In the genomic region with DNA sequence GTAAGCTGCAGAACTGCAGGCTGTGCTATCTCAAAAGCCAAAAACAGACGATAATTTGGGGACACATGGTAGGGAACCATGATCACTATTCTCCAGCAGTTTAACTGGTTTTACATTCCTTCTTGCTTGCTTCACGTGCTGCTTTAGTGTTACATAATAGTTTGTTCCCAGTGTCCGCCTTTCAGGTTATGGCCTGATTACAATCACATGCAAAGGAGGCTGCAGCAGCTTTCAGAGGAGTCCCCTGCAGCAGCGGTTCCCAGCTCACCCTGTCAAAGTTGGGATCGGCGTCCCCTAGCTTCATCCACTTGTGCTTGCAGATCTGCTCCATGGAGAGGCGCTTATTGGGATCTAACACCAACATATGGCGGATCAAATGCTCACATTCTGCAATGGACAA, we compare ENCODE assay signal across 1 cellular context.
TF ChIP-seq lines count a peak whose summit lies in the region.

No MANE protein-coding gene starts in this region.

TF ChIP-seq in GM23338, 12 proteins besides CTCF, POLR2A, EP300 and RAD21 (continued from another document):
- TF ChIP-seq, protein P1, sequence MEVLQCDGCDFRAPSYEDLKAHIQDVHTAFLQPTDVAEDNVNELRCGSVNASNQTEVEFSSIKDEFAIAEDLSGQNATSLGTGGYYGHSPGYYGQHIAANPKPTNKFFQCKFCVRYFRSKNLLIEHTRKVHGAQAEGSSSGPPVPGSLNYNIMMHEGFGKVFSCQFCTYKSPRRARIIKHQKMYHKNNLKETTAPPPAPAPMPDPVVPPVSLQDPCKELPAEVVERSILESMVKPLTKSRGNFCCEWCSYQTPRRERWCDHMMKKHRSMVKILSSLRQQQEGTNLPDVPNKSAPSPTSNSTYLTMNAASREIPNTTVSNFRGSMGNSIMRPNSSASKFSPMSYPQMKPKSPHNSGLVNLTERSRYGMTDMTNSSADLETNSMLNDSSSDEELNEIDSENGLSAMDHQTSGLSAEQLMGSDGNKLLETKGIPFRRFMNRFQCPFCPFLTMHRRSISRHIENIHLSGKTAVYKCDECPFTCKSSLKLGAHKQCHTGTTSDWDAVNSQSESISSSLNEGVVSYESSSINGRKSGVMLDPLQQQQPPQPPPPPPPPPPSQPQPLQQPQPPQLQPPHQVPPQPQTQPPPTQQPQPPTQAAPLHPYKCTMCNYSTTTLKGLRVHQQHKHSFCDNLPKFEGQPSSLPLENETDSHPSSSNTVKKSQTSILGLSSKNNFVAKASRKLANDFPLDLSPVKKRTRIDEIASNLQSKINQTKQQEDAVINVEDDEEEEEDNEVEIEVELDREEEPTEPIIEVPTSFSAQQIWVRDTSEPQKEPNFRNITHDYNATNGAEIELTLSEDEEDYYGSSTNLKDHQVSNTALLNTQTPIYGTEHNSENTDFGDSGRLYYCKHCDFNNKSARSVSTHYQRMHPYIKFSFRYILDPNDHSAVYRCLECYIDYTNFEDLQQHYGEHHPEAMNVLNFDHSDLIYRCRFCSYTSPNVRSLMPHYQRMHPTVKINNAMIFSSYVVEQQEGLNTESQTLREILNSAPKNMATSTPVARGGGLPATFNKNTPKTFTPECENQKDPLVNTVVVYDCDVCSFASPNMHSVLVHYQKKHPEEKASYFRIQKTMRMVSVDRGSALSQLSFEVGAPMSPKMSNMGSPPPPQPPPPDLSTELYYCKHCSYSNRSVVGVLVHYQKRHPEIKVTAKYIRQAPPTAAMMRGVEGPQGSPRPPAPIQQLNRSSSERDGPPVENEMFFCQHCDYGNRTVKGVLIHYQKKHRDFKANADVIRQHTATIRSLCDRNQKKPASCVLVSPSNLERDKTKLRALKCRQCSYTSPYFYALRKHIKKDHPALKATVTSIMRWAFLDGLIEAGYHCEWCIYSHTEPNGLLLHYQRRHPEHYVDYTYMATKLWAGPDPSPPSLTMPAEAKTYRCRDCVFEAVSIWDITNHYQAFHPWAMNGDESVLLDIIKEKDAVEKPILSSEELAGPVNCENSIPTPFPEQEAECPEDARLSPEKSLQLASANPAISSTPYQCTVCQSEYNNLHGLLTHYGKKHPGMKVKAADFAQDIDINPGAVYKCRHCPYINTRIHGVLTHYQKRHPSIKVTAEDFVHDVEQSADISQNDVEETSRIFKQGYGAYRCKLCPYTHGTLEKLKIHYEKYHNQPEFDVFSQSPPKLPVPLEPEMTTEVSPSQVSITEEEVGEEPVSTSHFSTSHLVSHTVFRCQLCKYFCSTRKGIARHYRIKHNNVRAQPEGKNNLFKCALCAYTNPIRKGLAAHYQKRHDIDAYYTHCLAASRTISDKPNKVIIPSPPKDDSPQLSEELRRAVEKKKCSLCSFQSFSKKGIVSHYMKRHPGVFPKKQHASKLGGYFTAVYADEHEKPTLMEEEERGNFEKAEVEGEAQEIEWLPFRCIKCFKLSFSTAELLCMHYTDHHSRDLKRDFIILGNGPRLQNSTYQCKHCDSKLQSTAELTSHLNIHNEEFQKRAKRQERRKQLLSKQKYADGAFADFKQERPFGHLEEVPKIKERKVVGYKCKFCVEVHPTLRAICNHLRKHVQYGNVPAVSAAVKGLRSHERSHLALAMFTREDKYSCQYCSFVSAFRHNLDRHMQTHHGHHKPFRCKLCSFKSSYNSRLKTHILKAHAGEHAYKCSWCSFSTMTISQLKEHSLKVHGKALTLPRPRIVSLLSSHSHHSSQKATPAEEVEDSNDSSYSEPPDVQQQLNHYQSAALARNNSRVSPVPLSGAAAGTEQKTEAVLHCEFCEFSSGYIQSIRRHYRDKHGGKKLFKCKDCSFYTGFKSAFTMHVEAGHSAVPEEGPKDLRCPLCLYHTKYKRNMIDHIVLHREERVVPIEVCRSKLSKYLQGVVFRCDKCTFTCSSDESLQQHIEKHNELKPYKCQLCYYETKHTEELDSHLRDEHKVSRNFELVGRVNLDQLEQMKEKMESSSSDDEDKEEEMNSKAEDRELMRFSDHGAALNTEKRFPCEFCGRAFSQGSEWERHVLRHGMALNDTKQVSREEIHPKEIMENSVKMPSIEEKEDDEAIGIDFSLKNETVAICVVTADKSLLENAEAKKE (CRISPR knock-in tag; IDR thresholded peaks at IDR 0.05) = no peak
- TF ChIP-seq ZNF114 (CRISPR knock-in tag; IDR thresholded peaks at IDR 0.05) (no peak), EZH2 (IDR thresholded peaks at IDR 0.05; ENCODE audit: low read depth, unreplicated experiment) (no peak), STAT1 (IDR thresholded peaks at IDR 0.05; ENCODE audit: unreplicated experiment) (no peak), EZH2phosphoT487 (IDR thresholded peaks at IDR 0.05; ENCODE audit: unreplicated experiment) (no peak), ZNF331 (CRISPR knock-in tag; IDR thresholded peaks at IDR 0.05; ENCODE audit: low read depth) (no peak), POLR2AphosphoS5 (IDR thresholded peaks at IDR 0.05; ENCODE audit: low read depth) (no peak), CREB1 (CRISPR knock-in tag; IDR thresholded peaks at IDR 0.05; ENCODE audit: low read depth) (no peak), NANOG (IDR thresholded peaks at IDR 0.05; ENCODE audit: borderline replicate concordance) (no peak)
- TF ChIP-seq, protein P2, sequence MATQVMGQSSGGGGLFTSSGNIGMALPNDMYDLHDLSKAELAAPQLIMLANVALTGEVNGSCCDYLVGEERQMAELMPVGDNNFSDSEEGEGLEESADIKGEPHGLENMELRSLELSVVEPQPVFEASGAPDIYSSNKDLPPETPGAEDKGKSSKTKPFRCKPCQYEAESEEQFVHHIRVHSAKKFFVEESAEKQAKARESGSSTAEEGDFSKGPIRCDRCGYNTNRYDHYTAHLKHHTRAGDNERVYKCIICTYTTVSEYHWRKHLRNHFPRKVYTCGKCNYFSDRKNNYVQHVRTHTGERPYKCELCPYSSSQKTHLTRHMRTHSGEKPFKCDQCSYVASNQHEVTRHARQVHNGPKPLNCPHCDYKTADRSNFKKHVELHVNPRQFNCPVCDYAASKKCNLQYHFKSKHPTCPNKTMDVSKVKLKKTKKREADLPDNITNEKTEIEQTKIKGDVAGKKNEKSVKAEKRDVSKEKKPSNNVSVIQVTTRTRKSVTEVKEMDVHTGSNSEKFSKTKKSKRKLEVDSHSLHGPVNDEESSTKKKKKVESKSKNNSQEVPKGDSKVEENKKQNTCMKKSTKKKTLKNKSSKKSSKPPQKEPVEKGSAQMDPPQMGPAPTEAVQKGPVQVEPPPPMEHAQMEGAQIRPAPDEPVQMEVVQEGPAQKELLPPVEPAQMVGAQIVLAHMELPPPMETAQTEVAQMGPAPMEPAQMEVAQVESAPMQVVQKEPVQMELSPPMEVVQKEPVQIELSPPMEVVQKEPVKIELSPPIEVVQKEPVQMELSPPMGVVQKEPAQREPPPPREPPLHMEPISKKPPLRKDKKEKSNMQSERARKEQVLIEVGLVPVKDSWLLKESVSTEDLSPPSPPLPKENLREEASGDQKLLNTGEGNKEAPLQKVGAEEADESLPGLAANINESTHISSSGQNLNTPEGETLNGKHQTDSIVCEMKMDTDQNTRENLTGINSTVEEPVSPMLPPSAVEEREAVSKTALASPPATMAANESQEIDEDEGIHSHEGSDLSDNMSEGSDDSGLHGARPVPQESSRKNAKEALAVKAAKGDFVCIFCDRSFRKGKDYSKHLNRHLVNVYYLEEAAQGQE (IDR thresholded peaks at IDR 0.05; ENCODE audit: unreplicated experiment) = no peak
- TF ChIP-seq, protein P3, sequence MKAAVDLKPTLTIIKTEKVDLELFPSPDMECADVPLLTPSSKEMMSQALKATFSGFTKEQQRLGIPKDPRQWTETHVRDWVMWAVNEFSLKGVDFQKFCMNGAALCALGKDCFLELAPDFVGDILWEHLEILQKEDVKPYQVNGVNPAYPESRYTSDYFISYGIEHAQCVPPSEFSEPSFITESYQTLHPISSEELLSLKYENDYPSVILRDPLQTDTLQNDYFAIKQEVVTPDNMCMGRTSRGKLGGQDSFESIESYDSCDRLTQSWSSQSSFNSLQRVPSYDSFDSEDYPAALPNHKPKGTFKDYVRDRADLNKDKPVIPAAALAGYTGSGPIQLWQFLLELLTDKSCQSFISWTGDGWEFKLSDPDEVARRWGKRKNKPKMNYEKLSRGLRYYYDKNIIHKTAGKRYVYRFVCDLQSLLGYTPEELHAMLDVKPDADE (IDR thresholded peaks at IDR 0.05) = no peak
TF ChIP-seq in GM23338: peak in this region for 0.
